ENCODE assay signal across 10 cellular contexts in genomic region chr3:151384741-151385174, GRCh38. TPM values are rescaled to one million over a fixed set of nuclear protein-coding genes. Genes with fewer than 3 reads are reported as not detected.
DNase-seq lines count a peak whose midpoint lies in the region; ATAC-seq and TF ChIP-seq lines count a peak whose summit lies in the region.
"Had no signal": no experiment of that assay in that cellular context is flagged by ENCODE, and none has a peak within 500 bp of the region (broad histone marks: within the 10 kb centered on the region; RNA-seq: fewer than 3 reads in every experiment).

Gene P2RY12, minus strand, starts transcription at chr3:151384753. Its CDS starts 45,908 bp downstream, at chr3:151338845.

- TF ChIP-seq CTCF in GM10266 (IDR thresholded peaks at IDR 0.05; ENCODE audit: control insufficient read depth, insufficient read depth, low read depth, missing control alignments): no peak

- no peaks in the 10 kb centered on the region for H3K9me3 ChIP-seq in HAP-1

- no peaks in the 10 kb centered on the region for H3K36me3 Mint-ChIP-seq in immature natural killer cell

- no peaks in the 10 kb centered on the region for H3K36me3 ChIP-seq in HAP-1 (replicated peaks)
- H3K36me3 ChIP-seq: brain microvascular endothelial cell had no signal

- H3K4me1 Mint-ChIP-seq in immature natural killer cell: peaks cover 9 to 15% of the 10 kb centered on the region in 2 donors

- H3K4me3 ChIP-seq in HAP-1: no peak within 1 kb of the TSS

- ATAC-seq in GM21360 (IDR thresholded peaks at IDR 0.05; ENCODE audit: unreplicated experiment): peak; percentile 52

- no peaks in the 10 kb centered on the region for H3K27me3 Mint-ChIP-seq in immature natural killer cell (ENCODE audit: low read depth in 3 of 3)

- no peaks in the 10 kb centered on the region for H3K9me3 Mint-ChIP-seq in immature natural killer cell

- in situ Hi-C loops in KBM-7 (cut with MboI; ENCODE audit: low pct_unique_long_range_greater_than_20kb, low sequenced_read_pairs): no loop called here
- in situ Hi-C loops in HAP-1 (cut with MboI; ENCODE audit: low sequenced_read_pairs): no loop called here

- peak; percentile 40 for DNase-seq in Ammon's horn (ENCODE audit: low spot score)
- peak; percentile 36 for DNase-seq in KBM-7
- DNase-seq in immature natural killer cell: no peak
- DNase-seq in DMS153 treated with DMSO at 0.1 percent for 48 hours (lab: John Stamatoyannopoulos, UW; ENCODE audit: unreplicated experiment): no peak
- no peak for DNase-seq in GM10266 (ENCODE audit: extremely low spot score)
- DNase-seq in HAP-1 (ENCODE audit: low spot score in 2 of 2): no peak
- no peak for DNase-seq in stimulated activated CD4-positive, alpha-beta T cell treated with anti-CD3 and anti-CD28 coated beads, Interleukin-4, amount 100 ng/mL, for 24 hours
- DNase-seq: brain microvascular endothelial cell, COR-L47 had no signal

- peak within 1 kb of the TSS in 3 of 6 donors; percentile 7 to 64 (median 55) for H3K27ac Mint-ChIP-seq in immature natural killer cell

- peaks cover 3% of the 10 kb centered on the region; the same call in 1 of the 2 replicates for H3K27me3 ChIP-seq in HAP-1 (ENCODE audit: low read depth)
- H3K27me3 ChIP-seq: brain microvascular endothelial cell had no signal

- H3K4me3 Mint-ChIP-seq in immature natural killer cell: peak within 1 kb of the TSS; percentile 15 to 72 (median 57)

- no peaks in the 10 kb centered on the region for H3K4me1 ChIP-seq in HAP-1

RNA-seq across cellular contexts. Expression of gene P2RY12, which starts in this region (rescaled TPM):
- polyA plus RNA-seq in immature natural killer cell: under 1 TPM in 2 of 3 donors, not detected in 1; 0.17 to 0.32 TPM

Comparison
In these comparisons a context has a peak if more than half of its experiments do, and no peak if none do; other contexts are left out.
1. DNase-seq: peak in Ammon's horn (single experiment) and KBM-7 (single experiment); none in immature natural killer cell (0 of 3), DMS153 treated with DMSO at 0.1 percent for 48 hours (single experiment), GM10266 (single experiment), HAP-1 (0 of 2) and stimulated activated CD4-positive, alpha-beta T cell treated with anti-CD3 and anti-CD28 coated beads, Interleukin-4, amount 100 ng/mL, for 24 hours (single experiment).